Comparison of ENCODE assay signal across 21 cellular contexts in genomic region chr4:106909776-106910175, GRCh38.
"Had no signal": no experiment of that assay in that cellular context is flagged by ENCODE, and none has a peak within 500 bp of the region (broad histone marks: within the 10 kb centered on the region; RNA-seq: fewer than 3 reads in every experiment).

No MANE protein-coding gene starts in this region.

- DNase-seq: colonic mucosa; cortex of kidney; effector CD8-positive, alpha-beta T cell; effector memory CD8-positive, alpha-beta T cell; endodermal cell; erythroblast; esophagus squamous epithelium; foreskin fibroblast; foreskin melanocyte; gastrocnemius medialis; glutamatergic neuron; head of caudate nucleus; heart right ventricle; hippocampal formation; left cardiac atrium; left lung; left ventricle myocardium superior; lower lobe of right lung; mesenchymal stem cell; mucosa of descending colon had no signal

- H3K4me1 ChIP-seq: colonic mucosa, esophagus squamous epithelium, heart right ventricle, left lung, lower lobe of right lung had no signal

- H3K27ac ChIP-seq: colonic mucosa, epithelial cell of prostate, esophagus squamous epithelium, gastrocnemius medialis, heart right ventricle, left lung, lower lobe of right lung had no signal

- H3K36me3 ChIP-seq: colonic mucosa, esophagus squamous epithelium, gastrocnemius medialis, heart right ventricle, left lung, lower lobe of right lung had no signal

- H3K4me3 ChIP-seq: colonic mucosa, esophagus squamous epithelium, gastrocnemius medialis, heart right ventricle, left lung, lower lobe of right lung, mucosa of descending colon had no signal

- H3K9me3 ChIP-seq: colonic mucosa, esophagus squamous epithelium, gastrocnemius medialis, heart right ventricle, left lung, lower lobe of right lung, mucosa of descending colon had no signal

- H3K27me3 ChIP-seq: colonic mucosa, esophagus squamous epithelium, gastrocnemius medialis, heart right ventricle, left lung had no signal
